In genomic region chr4:159296061-159296460, GRCh38 we compare ENCODE assay signal across 20 cellular contexts.
A peak's percentile ranks its signal among the peaks of the same experiment; 100 is the strongest.
DNase-seq lines count a peak whose midpoint lies in the region; ATAC-seq, FAIRE-seq and TF ChIP-seq lines count a peak whose summit lies in the region.
"Had no signal": no experiment of that assay in that cellular context is flagged by ENCODE, and none has a peak within 500 bp of the region (broad histone marks: within the 10 kb centered on the region; RNA-seq: fewer than 3 reads in every experiment).

No MANE protein-coding gene starts in this region.

- DNase-seq in A549 (ENCODE audit: low read depth in 1 of 2, low spot score in 1 of 2), result no peak
- DNase-seq in astrocyte of the hippocampus (ENCODE audit: low read depth, low spot score), result peak; percentile 37
- DNase-seq in fibroblast of villous mesenchyme (ENCODE audit: low read depth), result peak; percentile 61
- no peak for DNase-seq in CD4-positive, alpha-beta memory T cell
- DNase-seq in transverse colon, result no peak
- DNase-seq in MG63, result no peak
- DNase-seq: activated CD4-positive, alpha-beta T cell treated with anti-CD3 and anti-CD28 coated beads for 36 hours; activated T-cell treated with anti-CD3 and anti-CD28 coated beads for 4 hours; DMS153; foreskin melanocyte; NCI-H1417 treated with DMSO at 0.1 percent for 48 hours; NCI-H446; posterior cingulate gyrus; stimulated activated CD4-positive, alpha-beta T cell treated with anti-CD3 and anti-CD28 coated beads, Interleukin-15, amount 100 ng/mL, for 24 hours; substantia nigra; T-helper 2 cell had no signal

- no peaks in the 10 kb centered on the region for H3K27me3 ChIP-seq in CD4-positive, alpha-beta memory T cell (ENCODE audit: insufficient read depth, low read length)
- no peaks in the 10 kb centered on the region for H3K27me3 ChIP-seq in transverse colon
- no peaks in the 10 kb centered on the region for H3K27me3 ChIP-seq in MG63

- peak overlapping the region; percentile 62 for H3K4me2 ChIP-seq in A549

- H3K27ac ChIP-seq in A549, result peak overlapping the region; percentile 31 to 65; a peak in 3 of 6 replicates
- H3K27ac ChIP-seq in CD4-positive, alpha-beta memory T cell (ENCODE audit: low read depth, low read length), result no peak overlapping the region
- no peak overlapping the region for H3K27ac ChIP-seq in transverse colon

- no peak overlapping the region for H3K4me3 Mint-ChIP-seq in CD4-positive, alpha-beta memory T cell
- H3K4me3 Mint-ChIP-seq: activated CD4-positive, alpha-beta T cell treated with anti-CD3 and anti-CD28 coated beads for 36 hours; dendritic cell treated with granulocyte-macrophage colony-stimulating factor and Interleukin-4, amounts not matched to agents 40 ng/mL and 50 ng/mL, for 4 days; IgD-negative memory B cell had no signal

- H3K4me1 ChIP-seq in A549 (peaks cover 62% of the 10 kb centered on the region), transverse colon (peaks cover 0 to 6% (median 2%) of the 10 kb centered on the region in 4 donors)
- no peaks in the 10 kb centered on the region for H3K4me1 ChIP-seq in CD4-positive, alpha-beta memory T cell (ENCODE audit: insufficient read depth, low read length)

- no peaks in the 10 kb centered on the region for H3K27me3 Mint-ChIP-seq in CD4-positive, alpha-beta memory T cell
- H3K27me3 Mint-ChIP-seq: activated CD4-positive, alpha-beta T cell treated with anti-CD3 and anti-CD28 coated beads for 36 hours; dendritic cell treated with granulocyte-macrophage colony-stimulating factor and Interleukin-4, amounts not matched to agents 40 ng/mL and 50 ng/mL, for 4 days; IgD-negative memory B cell had no signal

- H3K4me1 Mint-ChIP-seq in CD4-positive, alpha-beta memory T cell, result peaks cover 0 to 6% (median 2%) of the 10 kb centered on the region in 4 donors

- no peak overlapping the region for H3K27ac Mint-ChIP-seq in CD4-positive, alpha-beta memory T cell
- H3K27ac Mint-ChIP-seq: activated CD4-positive, alpha-beta T cell treated with anti-CD3 and anti-CD28 coated beads for 36 hours; dendritic cell treated with granulocyte-macrophage colony-stimulating factor and Interleukin-4, amounts not matched to agents 40 ng/mL and 50 ng/mL, for 4 days; IgD-negative memory B cell had no signal

- H3K9me3 ChIP-seq in A549 (no peaks in the 10 kb centered on the region), transverse colon (no peaks in the 10 kb centered on the region), MG63 (no peaks in the 10 kb centered on the region)
- no peaks in the 10 kb centered on the region for H3K9me3 ChIP-seq in CD4-positive, alpha-beta memory T cell (ENCODE audit: control insufficient read depth in 1 of 2, low read length in 2 of 2)

- ATAC-seq in A549, result peak in 1 of 2 experiments; percentile 23; a peak in 1 of 6 replicates
- ATAC-seq in HG02870 (IDR thresholded peaks at IDR 0.05; ENCODE audit: unreplicated experiment), result peak; percentile 33
- no peak for ATAC-seq in HG02970 (IDR thresholded peaks at IDR 0.05; ENCODE audit: low FRiP score, unreplicated experiment)
- ATAC-seq: activated CD4-positive, alpha-beta T cell treated with anti-CD3 and anti-CD28 coated beads for 36 hours had no signal

- TF ChIP-seq RAD21 in A549 (conservative IDR thresholded peaks at IDR 0.05 in 1 of 2, IDR thresholded peaks at IDR 0.05 in 1 of 2), result no peak

- no peak for TF ChIP-seq POLR2A in A549 (IDR thresholded peaks at IDR 0.05; ENCODE audit: low read length)
- TF ChIP-seq POLR2A in transverse colon (IDR thresholded peaks at IDR 0.05), result no peak

- TF ChIP-seq EP300 in A549 (IDR thresholded peaks at IDR 0.05) (no peak), transverse colon (IDR thresholded peaks at IDR 0.05; ENCODE audit: low read depth) (no peak)

- H3K36me3 ChIP-seq in CD4-positive, alpha-beta memory T cell (ENCODE audit: insufficient read depth, low read length), result no peaks in the 10 kb centered on the region
- no peaks in the 10 kb centered on the region for H3K36me3 ChIP-seq in transverse colon
- H3K36me3 ChIP-seq in MG63, result peaks cover 8% of the 10 kb centered on the region; the same call in 1 of the 2 replicates

- no peaks in the 10 kb centered on the region for H3K9me3 Mint-ChIP-seq in CD4-positive, alpha-beta memory T cell
- H3K9me3 Mint-ChIP-seq: dendritic cell treated with granulocyte-macrophage colony-stimulating factor and Interleukin-4, amounts not matched to agents 40 ng/mL and 50 ng/mL, for 4 days; IgD-negative memory B cell had no signal

- CTCF ChIA-PET in A549 (lab: Yijun Ruan, JAX), result no interaction called here
- CTCF ChIA-PET in CD4-positive, alpha-beta memory T cell (lab: Charles Lee; ENCODE audit: partially characterized antibody), result no interaction called here

- in situ Hi-C loops in transverse colon (cut with MboI; ENCODE audit: low pct_ligation_motif_present in 1 of 4, low pct_unique_long_range_greater_than_20kb in 1 of 4, low sequenced_read_pairs in 3 of 4), result no loop called here

- TF ChIP-seq CTCF in A549 (IDR thresholded peaks at IDR 0.05) (no peak), fibroblast of villous mesenchyme (IDR thresholded peaks at IDR 0.05; ENCODE audit: insufficient read depth, low read depth, low read length) (no peak), transverse colon (IDR thresholded peaks at IDR 0.05) (no peak)

- POLR2A ChIA-PET in A549 (lab: Yijun Ruan, JAX), result no interaction called here
- POLR2A ChIA-PET in CD4-positive, alpha-beta memory T cell (lab: Charles Lee; ENCODE audit: partially characterized antibody), result no interaction called here

- intact Hi-C loops in CD4-positive, alpha-beta memory T cell (cut with micrococcal nuclease), result no loop called here
- intact Hi-C loops in transverse colon (cut with DNase I; ENCODE audit: low total_unique reads), result no loop called here

- peaks cover under 1 to 2% of the 10 kb centered on the region in 2 donors for H3K36me3 Mint-ChIP-seq in CD4-positive, alpha-beta memory T cell
- H3K36me3 Mint-ChIP-seq: IgD-negative memory B cell had no signal

- FAIRE-seq in A549 (lab: Jason Lieb, UNC), result no peak

- H3K4me3 ChIP-seq in A549 (no peak overlapping the region), fibroblast of villous mesenchyme (ENCODE audit: low read depth, low read length) (no peak overlapping the region), transverse colon (no peak overlapping the region), MG63 (no peak overlapping the region)
- H3K4me3 ChIP-seq in CD4-positive, alpha-beta memory T cell (ENCODE audit: low read length in 2 of 2), result no peak overlapping the region

TF ChIP-seq in A549, 52 proteins besides CTCF, POLR2A, EP300 and RAD21:
- TF ChIP-seq JUNB (IDR thresholded peaks at IDR 0.05) (peak; percentile 74), GATA3 (IDR thresholded peaks at IDR 0.05; ENCODE audit: borderline replicate concordance) (peak; percentile 48; the same call in 1 of the 2 replicates), RNF2 (IDR thresholded peaks at IDR 0.05; ENCODE audit: borderline replicate concordance, low read depth) (no peak), FOSL2 (IDR thresholded peaks at IDR 0.05) (peak; percentile 74), FOSL2 (CRISPR knock-in tag; IDR thresholded peaks at IDR 0.05) (peak; percentile 74), SMC3 (IDR thresholded peaks at IDR 0.05) (no peak)

Comparison
In these comparisons a context has a peak if more than half of its experiments do, and no peak if none do; other contexts are left out.
1. DNase-seq: peak in astrocyte of the hippocampus (single experiment) and fibroblast of villous mesenchyme (single experiment); none in A549 (0 of 2), CD4-positive, alpha-beta memory T cell (0 of 5), transverse colon (single experiment) and MG63 (single experiment).
2. H3K27ac ChIP-seq: peak in A549 (2 of 2); none in CD4-positive, alpha-beta memory T cell (single experiment) and transverse colon (0 of 4).